ENCODE assay signal across 8 cellular contexts in genomic region chr11:67118801-67119576, GRCh38. TPM values are rescaled to one million over a fixed set of nuclear protein-coding genes. Genes with fewer than 3 reads are reported as not detected.
DNase-seq lines count a peak whose midpoint lies in the region; ATAC-seq and TF ChIP-seq lines count a peak whose summit lies in the region.

Gene KDM2A (plus strand): TSS chr11:67119263. CDS start chr11:67121317, 2,054 bp downstream.

- peaks cover 1% of the 10 kb centered on the region for H3K27me3 Mint-ChIP-seq in activated naive CD8-positive, alpha-beta T cell treated with anti-CD3 and anti-CD28 coated beads, Interleukin-2, amount 10 ng/mL, durations not matched to agents 7 days and 5 days
- H3K27me3 Mint-ChIP-seq in osteocyte (ENCODE audit: unreplicated experiment): no peaks in the 10 kb centered on the region

- peaks cover 23% of the 10 kb centered on the region for H3K36me3 Mint-ChIP-seq in activated naive CD8-positive, alpha-beta T cell treated with anti-CD3 and anti-CD28 coated beads, Interleukin-2, amount 10 ng/mL, durations not matched to agents 7 days and 5 days
- no peaks in the 10 kb centered on the region for H3K36me3 Mint-ChIP-seq in osteocyte (ENCODE audit: unreplicated experiment)

- peak within 1 kb of the TSS; percentile 95 for H3K27ac Mint-ChIP-seq in activated naive CD8-positive, alpha-beta T cell treated with anti-CD3 and anti-CD28 coated beads, Interleukin-2, amount 10 ng/mL, durations not matched to agents 7 days and 5 days
- peak within 1 kb of the TSS; percentile 85 for H3K27ac Mint-ChIP-seq in osteocyte (ENCODE audit: unreplicated experiment)

- peak within 1 kb of the TSS; percentile 99 for H3K4me3 Mint-ChIP-seq in activated naive CD8-positive, alpha-beta T cell treated with anti-CD3 and anti-CD28 coated beads, Interleukin-2, amount 10 ng/mL, durations not matched to agents 7 days and 5 days
- peak within 1 kb of the TSS; percentile 96 for H3K4me3 Mint-ChIP-seq in osteocyte (ENCODE audit: unreplicated experiment)

- H3K36me3 ChIP-seq in SU-DHL-6 (ENCODE audit: low read length) (peaks cover 2% of the 10 kb centered on the region; the same call in 1 of the 2 replicates), thoracic aorta (no peaks in the 10 kb centered on the region)

- H3K79me2 ChIP-seq in SU-DHL-6 (ENCODE audit: insufficient read depth, low read length): peaks cover 42% of the 10 kb centered on the region

- peaks cover 11% of the 10 kb centered on the region; the same call in 1 of the 2 replicates for H3F3A ChIP-seq in SU-DHL-6 (ENCODE audit: insufficient read depth)

- H2AFZ ChIP-seq in SU-DHL-6 (ENCODE audit: low read depth, low read length, severe bottlenecking): peak within 1 kb of the TSS; percentile 73

- peak; percentile 25 for TF ChIP-seq POLR2A in GM10847 (IDR thresholded peaks at IDR 0.05; ENCODE audit: extremely low read depth, insufficient read length)

- H3K9me3 ChIP-seq in SU-DHL-6 (ENCODE audit: insufficient read depth, low read length) (no peaks in the 10 kb centered on the region), thoracic aorta (no peaks in the 10 kb centered on the region)

- POLR2A ChIA-PET in activated naive CD8-positive, alpha-beta T cell treated with anti-CD3 and anti-CD28 coated beads, Interleukin-2, amount 10 ng/mL, durations not matched to agents 7 days and 5 days (lab: Charles Lee): interaction anchor here (0.6 to 4.7 kb wide), 12 partner anchors 10 to 261 kb away, joined by 3 to 43 read pairs (median 3); partner anchors contain the start of gene PC

- peak within 1 kb of the TSS; percentile 76 for H3K9ac ChIP-seq in SU-DHL-6 (ENCODE audit: low read length)

- H3K27ac ChIP-seq in SU-DHL-6 (ENCODE audit: low read depth, low read length): peak within 1 kb of the TSS; percentile 64
- peak within 1 kb of the TSS; percentile 91 to 93 for H3K27ac ChIP-seq in thoracic aorta

- ATAC-seq in HG02759 (IDR thresholded peaks at IDR 0.05; ENCODE audit: unreplicated experiment) (peak; percentile 78), thoracic aorta (ENCODE audit: insufficient number of reproducible peaks, low FRiP score, low read depth) (peak; percentile 88)
- ATAC-seq in activated naive CD8-positive, alpha-beta T cell treated with anti-CD3 and anti-CD28 coated beads, Interleukin-2, amount 10 ng/mL, durations not matched to agents 7 days and 5 days (ENCODE audit: low read depth): peak; percentile 84

- H4K20me1 ChIP-seq in SU-DHL-6 (ENCODE audit: low read depth, low read length): no peaks in the 10 kb centered on the region

- H3K4me3 ChIP-seq in SU-DHL-6 (ENCODE audit: insufficient read depth, low read length, poor library complexity, severe bottlenecking) (peak within 1 kb of the TSS; percentile 78), thoracic aorta (peak within 1 kb of the TSS; percentile 94)

- no peak for TF ChIP-seq CTCF in SU-DHL-6 (IDR thresholded peaks at IDR 0.05; ENCODE audit: insufficient read depth, low read length, poor library complexity, severe bottlenecking)
- TF ChIP-seq CTCF in osteocyte (IDR thresholded peaks at IDR 0.05): peak; percentile 49
- no peak for TF ChIP-seq CTCF in thoracic aorta (IDR thresholded peaks at IDR 0.05)

- peak; percentile 96 for DNase-seq in NCI-H128 (lab: John Stamatoyannopoulos, UW; ENCODE audit: unreplicated experiment)
- DNase-seq in activated naive CD8-positive, alpha-beta T cell treated with anti-CD3 and anti-CD28 coated beads, Interleukin-2, amount 10 ng/mL, durations not matched to agents 7 days and 5 days: peak; percentile 98
- DNase-seq in head of caudate nucleus: peak; percentile 93 to 99 (median 97)
- DNase-seq in osteocyte (ENCODE audit: extremely low spot score, unreplicated experiment): peak; percentile 99
- DNase-seq in thoracic aorta (ENCODE audit: low spot score): peak; percentile 98

- peak within 1 kb of the TSS; percentile 98 for H3K4me2 ChIP-seq in SU-DHL-6 (ENCODE audit: low read depth, low read length, poor library complexity, severe bottlenecking)

- intact Hi-C loops in head of caudate nucleus (cut with DNase I): no loop called here

- H3K9me3 Mint-ChIP-seq in activated naive CD8-positive, alpha-beta T cell treated with anti-CD3 and anti-CD28 coated beads, Interleukin-2, amount 10 ng/mL, durations not matched to agents 7 days and 5 days: no peaks in the 10 kb centered on the region
- H3K9me3 Mint-ChIP-seq in osteocyte (ENCODE audit: unreplicated experiment): no peaks in the 10 kb centered on the region

- peaks cover 21 to 30% of the 10 kb centered on the region in 2 donors for H3K4me1 ChIP-seq in thoracic aorta (ENCODE audit: control insufficient read depth in 1 of 2, low read depth in 2 of 2)

- H3K4me1 Mint-ChIP-seq in activated naive CD8-positive, alpha-beta T cell treated with anti-CD3 and anti-CD28 coated beads, Interleukin-2, amount 10 ng/mL, durations not matched to agents 7 days and 5 days: peaks cover 33% of the 10 kb centered on the region
- peaks cover 17% of the 10 kb centered on the region for H3K4me1 Mint-ChIP-seq in osteocyte (ENCODE audit: unreplicated experiment)

- H3K27me3 ChIP-seq in SU-DHL-6 (ENCODE audit: low read length): no peaks in the 10 kb centered on the region
- H3K27me3 ChIP-seq in thoracic aorta (replicated peaks; ENCODE audit: insufficient read depth): no peaks in the 10 kb centered on the region

- no peaks in the 10 kb centered on the region for H3K9me2 ChIP-seq in SU-DHL-6 (replicated peaks; ENCODE audit: insufficient read depth, low read length)

RNA-seq across cellular contexts. Expression of gene KDM2A, which starts in this region (rescaled TPM):
- 100 to 1,000 TPM; 128 to 134 TPM for total RNA-seq in activated naive CD8-positive, alpha-beta T cell treated with anti-CD3 and anti-CD28 coated beads, Interleukin-2, amount 10 ng/mL, durations not matched to agents 7 days and 5 days
- total RNA-seq in osteocyte (62.9 and 64.8 TPM in 2 replicates), thoracic aorta (100 to 1,000 TPM in 1 of 2 donors, 10 to 100 TPM in 1; 40.1 to 130 TPM)

Comparison
In these comparisons a context has a peak if more than half of its experiments do, and no peak if none do; other contexts are left out.
1. Peak in every context shown above with its lines: DNase-seq, ATAC-seq, H3K4me3 ChIP-seq and H3K27ac ChIP-seq.